8 cellular contexts compared by ENCODE assay signal in genomic region chr10:72273410-72274212, GRCh38.
DNase-seq lines count a peak whose midpoint lies in the region; ATAC-seq lines count a peak whose summit lies in the region.

DDIT4 (plus strand) TSS chr10:72273924; CDS start chr10:72274217, 293 bp downstream.

- peak; percentile 99 for DNase-seq in AG08396 (ENCODE audit: low spot score)
- peak; percentile 92 for DNase-seq in NCI-H345 treated with DMSO at 0.1 percent for 48 hours (lab: John Stamatoyannopoulos, UW; ENCODE audit: unreplicated experiment)
- peak; percentile 91 to 96 (median 93) for DNase-seq in activated CD4-positive, CD25-positive, alpha-beta regulatory T cell (lab: John Stamatoyannopoulos, UW)
- DNase-seq in central memory CD4-positive, alpha-beta T cell, result peak; percentile 96
- peak; percentile 98 for DNase-seq in inferior parietal cortex (ENCODE audit: extremely low spot score)
- peak; percentile 93 to 98 for DNase-seq in stimulated activated CD4-positive, alpha-beta T cell treated with anti-CD3 and anti-CD28 coated beads, Interleukin-12 subunit alpha, Interleukin-12 subunit beta, amount 100 ng/mL, for 24 hours (ENCODE audit: low read depth in 2 of 2)

- peak; percentile 79 for ATAC-seq in GM19023 (IDR thresholded peaks at IDR 0.05; ENCODE audit: unreplicated experiment)
- peak; percentile 83 for ATAC-seq in HG03280 (IDR thresholded peaks at IDR 0.05; ENCODE audit: unreplicated experiment)

Comparison
In these comparisons a context has a peak if more than half of its experiments do, and no peak if none do; other contexts are left out.
1. Peak in every context shown above with its lines: DNase-seq and ATAC-seq.